In genomic region chr2:151853070-151853758, GRCh38 we compare ENCODE assay signal across 1 cellular context.
TF ChIP-seq lines count a peak whose summit lies in the region.

No MANE protein-coding gene starts in this region.

TF ChIP-seq in HepG2, 621 proteins besides CTCF, POLR2A, EP300 and RAD21 (continued from another document and continues in another):
- TF ChIP-seq ZNF280B (CRISPR knock-in tag; IDR thresholded peaks at IDR 0.05; ENCODE audit: borderline replicate concordance) = no peak
- TF ChIP-seq MEIS1 (CRISPR knock-in tag; IDR thresholded peaks at IDR 0.05; ENCODE audit: borderline replicate concordance) = no peak
- no peak for TF ChIP-seq TEF (CRISPR knock-in tag; IDR thresholded peaks at IDR 0.05)
- TF ChIP-seq ZBTB49 (CRISPR knock-in tag; IDR thresholded peaks at IDR 0.05; ENCODE audit: borderline replicate concordance) = no peak
- TF ChIP-seq RNF219 (CRISPR knock-in tag; IDR thresholded peaks at IDR 0.05) = no peak
- no peak; the same call in 1 of the 2 replicates for TF ChIP-seq HBP1 (CRISPR knock-in tag; IDR thresholded peaks at IDR 0.05; ENCODE audit: low read depth)
- peak; percentile 61 for TF ChIP-seq CEBPB (IDR thresholded peaks at IDR 0.05; ENCODE audit: borderline replicate concordance, low read depth, low read length)
- TF ChIP-seq TGIF2 (CRISPR knock-in tag; IDR thresholded peaks at IDR 0.05) = no peak
- peak; percentile 34; the same call in 1 of the 2 replicates for TF ChIP-seq HDAC2 (CRISPR knock-in tag; IDR thresholded peaks at IDR 0.05)
- no peak for TF ChIP-seq CREB1 (IDR thresholded peaks at IDR 0.05)
- TF ChIP-seq CREB1 (CRISPR knock-in tag; IDR thresholded peaks at IDR 0.05) = peak; percentile 53; the same call in 1 of the 2 replicates
- no peak for TF ChIP-seq ZNF318 (CRISPR knock-in tag; IDR thresholded peaks at IDR 0.05)
- no peak for TF ChIP-seq CEBPZ (IDR thresholded peaks at IDR 0.05; ENCODE audit: low read length)
- peak; percentile 82 for TF ChIP-seq PAXIP1 (CRISPR knock-in tag; conservative IDR thresholded peaks at IDR 0.05)
- no peak for TF ChIP-seq NR0B2 (CRISPR knock-in tag; IDR thresholded peaks at IDR 0.05)
- TF ChIP-seq EZH2 (conservative IDR thresholded peaks at IDR 0.05; ENCODE audit: low read depth, low read length) = no peak
- TF ChIP-seq ZNF629 (CRISPR knock-in tag; conservative IDR thresholded peaks at IDR 0.05) = no peak
- TF ChIP-seq ZNF510 (CRISPR knock-in tag; IDR thresholded peaks at IDR 0.05; ENCODE audit: low read depth) = no peak
- TF ChIP-seq HDAC6 (IDR thresholded peaks at IDR 0.05; ENCODE audit: low read depth, low read length) = no peak
- TF ChIP-seq NR3C1 (CRISPR knock-in tag; IDR thresholded peaks at IDR 0.05) = no peak
- no peak for TF ChIP-seq WIZ (CRISPR knock-in tag; IDR thresholded peaks at IDR 0.05)
- TF ChIP-seq SP4 (CRISPR knock-in tag; IDR thresholded peaks at IDR 0.05) = no peak
- no peak for TF ChIP-seq TMF1 (CRISPR knock-in tag; IDR thresholded peaks at IDR 0.05; ENCODE audit: low read depth)
- no peak for TF ChIP-seq THYN1 (CRISPR knock-in tag; IDR thresholded peaks at IDR 0.05; ENCODE audit: borderline replicate concordance, low read depth)
- no peak for TF ChIP-seq DRAP1 (CRISPR knock-in tag; IDR thresholded peaks at IDR 0.05)
- TF ChIP-seq ZNF263 (CRISPR knock-in tag; IDR thresholded peaks at IDR 0.05) = no peak
- TF ChIP-seq ERF (CRISPR knock-in tag; IDR thresholded peaks at IDR 0.05) = no peak
- no peak for TF ChIP-seq PHF8 (CRISPR knock-in tag; IDR thresholded peaks at IDR 0.05)
- TF ChIP-seq RFX3 (CRISPR knock-in tag; IDR thresholded peaks at IDR 0.05) = no peak
